Comparison of ENCODE assay signal across 8 cellular contexts in genomic region chrX:154761977-154762528, GRCh38. TPM values are rescaled to one million over a fixed set of nuclear protein-coding genes. Genes with fewer than 3 reads are reported as not detected.
DNase-seq lines count a peak whose midpoint lies in the region; ATAC-seq, FAIRE-seq and TF ChIP-seq lines count a peak whose summit lies in the region.

No MANE protein-coding gene starts in this region.

- peak overlapping the region; percentile 76 for H2AFZ ChIP-seq in GM12878 (ENCODE audit: control insufficient read depth, low read depth, low read length)

- no peaks in the 10 kb centered on the region for H3K27me3 ChIP-seq in GM12878 (replicated peaks in 1 of 2; ENCODE audit: control insufficient read depth in 2 of 2, insufficient read depth in 2 of 2, low read length in 1 of 2)

- RAD21 ChIA-PET in GM12878 (lab: Charles Lee; ENCODE audit: unreplicated experiment): interaction anchor here (1.0 to 3.5 kb wide), 6 partner anchors 13 to 391 kb away, joined by 3 to 16 read pairs (median 4); partner anchors contain the start of gene SMIM9

- TSS peak; percentile 98 for BruUV-seq in GM12878 (replicated peaks; lab: Mats Ljungman, UMichigan)

- peak overlapping the region; percentile 86 for H3K4me3 Mint-ChIP-seq in memory B cell

- CTCF ChIA-PET in GM12878 (lab: Yijun Ruan, JAX): interaction anchor here (1.0 to 3.3 kb wide), 2 partner anchors 10 to 13 kb away, joined by 3 to 24 read pairs; partner anchors contain the start of gene GAB3

- SMC1A ChIA-PET in GM12878 (lab: Charles Lee; ENCODE audit: uncharacterized antibody, unreplicated experiment): interaction anchor here (1.1 to 2.1 kb wide), 3 partner anchors 12 to 67 kb away, joined by 3 to 6 read pairs (median 4); no protein-coding TSS in a partner anchor

- intact Hi-C loops in GM12878 (cut with micrococcal nuclease; ENCODE audit: unreplicated experiment): loop anchor here (2.0 kb wide), 1 partner anchor 43 kb away; the partner anchor contains the start of gene MPP1

- no peaks in the 10 kb centered on the region for H3K9me3 Mint-ChIP-seq in memory B cell

- peak overlapping the region; percentile 72 for H3K4me2 ChIP-seq in GM12878 (ENCODE audit: control insufficient read depth, insufficient read depth)

- no peak for TF ChIP-seq EP300 in GM12878 (IDR thresholded peaks at IDR 0.05; ENCODE audit: borderline replicate concordance in 1 of 2, control insufficient read depth in 1 of 2, low read depth in 2 of 2, low read length in 2 of 2)

- peaks cover 4% of the 10 kb centered on the region for H3K36me3 Mint-ChIP-seq in memory B cell

- H3K27ac Mint-ChIP-seq in memory B cell: peak overlapping the region; percentile 86

- peak overlapping the region; percentile 74 for H3K27ac ChIP-seq in GM12878 (ENCODE audit: control insufficient read depth, insufficient read depth)

- H3K9me3 ChIP-seq in GM12878 (replicated peaks; ENCODE audit: control insufficient read depth, insufficient read depth, low read length): no peaks in the 10 kb centered on the region

- no peaks in the 10 kb centered on the region for H3K4me1 ChIP-seq in GM12878 (ENCODE audit: control insufficient read depth, insufficient read depth, low read length)

- POLR2A ChIA-PET in GM12878 (lab: Charles Lee): interaction anchor here (0.7 to 1.0 kb wide), 2 partner anchors 42 to 45 kb away, joined by 3 read pairs; no protein-coding TSS in a partner anchor

- H3K27me3 Mint-ChIP-seq in memory B cell: no peaks in the 10 kb centered on the region

- peak overlapping the region; percentile 64 for H3K9ac ChIP-seq in GM12878 (ENCODE audit: control insufficient read depth, insufficient read depth, low read length)

- no peak for TF ChIP-seq POLR2A in GM12878 (IDR thresholded peaks at IDR 0.05; ENCODE audit: low read depth, low read length)

- no peak for TF ChIP-seq CTCF in GM12878 (IDR thresholded peaks at IDR 0.05 in 2 of 3, conservative IDR thresholded peaks at IDR 0.05 in 1 of 3; ENCODE audit: control insufficient read depth in 2 of 3, extremely low read depth in 1 of 3, insufficient read depth in 1 of 3, low read depth in 3 of 3, low read length in 3 of 3)

- H3K4me3 ChIP-seq in GM12878: peak overlapping the region; percentile 18; the same call in 1 of the 2 replicates

- in situ Hi-C loops in GM12878 (cut with MboI): no loop called here

- H3K36me3 ChIP-seq in GM12878 (ENCODE audit: control insufficient read depth in 2 of 2, insufficient read depth in 2 of 2, low read length in 1 of 2): peaks cover 2 to 8% of the 10 kb centered on the region in 2 experiments; a peak in 2 of 4 replicates

- FAIRE-seq in GM12878 (lab: Jason Lieb, UNC): no peak

- H3K79me2 ChIP-seq in GM12878 (ENCODE audit: control insufficient read depth, insufficient read depth, low read length): peaks cover 31% of the 10 kb centered on the region

- no peaks in the 10 kb centered on the region for H4K20me1 ChIP-seq in GM12878 (ENCODE audit: control insufficient read depth, insufficient read depth)

- no peak for TF ChIP-seq RAD21 in GM12878 (IDR thresholded peaks at IDR 0.05; ENCODE audit: insufficient read depth, low read depth, low read length)

- DNase-seq in DMS153 treated with DMSO at 0.1 percent for 48 hours (lab: John Stamatoyannopoulos, UW; ENCODE audit: unreplicated experiment): peak; percentile 70
- peak; percentile 82 for DNase-seq in NCI-H1105 treated with DMSO at 0.1 percent for 48 hours (lab: John Stamatoyannopoulos, UW)
- DNase-seq in GM12878 (ENCODE audit: low read depth, low spot score): no peak
- DNase-seq in memory B cell (ENCODE audit: low spot score in 2 of 2): no peak
- DNase-seq in inferior parietal cortex (ENCODE audit: extremely low spot score): no peak
- no peak for DNase-seq in GF-D8 (lab: John Stamatoyannopoulos, UW)

- ATAC-seq in GM12878 (no peak), memory B cell (ENCODE audit: low read depth) (no peak), GM21390 (IDR thresholded peaks at IDR 0.05; ENCODE audit: unreplicated experiment) (no peak), HG03457 (IDR thresholded peaks at IDR 0.05; ENCODE audit: unreplicated experiment) (no peak)

- WGBS in GM12878 (ENCODE audit: insufficient coverage, insufficient replicate concordance, low lambda C conversion rate, missing lambda C conversion rate): 34% methylated on average over 10 of the region's 10 CpGs

- peaks cover 5% of the 10 kb centered on the region for H3K4me1 Mint-ChIP-seq in memory B cell

TF ChIP-seq in GM12878, 131 proteins besides CTCF, POLR2A, EP300 and RAD21 (continues in another document):
- no peak for TF ChIP-seq HDAC6 (IDR thresholded peaks at IDR 0.05; ENCODE audit: unreplicated experiment)
- TF ChIP-seq CEBPB (IDR thresholded peaks at IDR 0.05; ENCODE audit: borderline replicate concordance in 1 of 2, low read depth in 2 of 2, low read length in 2 of 2): no peak
- no peak for TF ChIP-seq SUZ12 (IDR thresholded peaks at IDR 0.05; ENCODE audit: unreplicated experiment)
- TF ChIP-seq, protein P1, sequence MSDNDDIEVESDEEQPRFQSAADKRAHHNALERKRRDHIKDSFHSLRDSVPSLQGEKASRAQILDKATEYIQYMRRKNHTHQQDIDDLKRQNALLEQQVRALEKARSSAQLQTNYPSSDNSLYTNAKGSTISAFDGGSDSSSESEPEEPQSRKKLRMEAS (IDR thresholded peaks at IDR 0.05; ENCODE audit: low read depth, low read length): no peak
- TF ChIP-seq SPI1 (IDR thresholded peaks at IDR 0.05; ENCODE audit: borderline replicate concordance, insufficient read depth, low read depth, low read length): no peak
- no peak for TF ChIP-seq ZNF24 (IDR thresholded peaks at IDR 0.05)
- TF ChIP-seq ETV6 (conservative IDR thresholded peaks at IDR 0.05 in 1 of 2, IDR thresholded peaks at IDR 0.05 in 1 of 2; ENCODE audit: borderline replicate concordance in 1 of 2, low read depth in 1 of 2): no peak
- no peak for TF ChIP-seq RB1 (IDR thresholded peaks at IDR 0.05; ENCODE audit: borderline replicate concordance)

RNA-seq across cellular contexts. Expression of gene DKC1, which starts 0.6 kb away (rescaled TPM):
- total RNA-seq in GM12878 (2013; cell fraction: nucleolus; rRNA removed): 116 and 131 TPM in 2 replicates
- 70.1 and 78.1 TPM in 2 replicates for total RNA-seq in GM12878 (2014; rRNA removed)
- 112 and 121 TPM in 2 replicates for total RNA-seq in GM12878 (2014; rRNA removed; fragmentation: Illumina TruSeq; extraction: Trizol)
- 111 TPM in 2 replicates for total RNA-seq in GM12878 (2021)
- 61.9 TPM for polyA plus RNA-seq in GM12878 (2011; ENCODE audit: low read depth)
- 102 and 112 TPM in 2 replicates for polyA plus RNA-seq in GM12878 (2011; rRNA removed)
- 59.9 and 65.0 TPM in 2 replicates for polyA plus RNA-seq in GM12878 (2011; cell fraction: cytosol; rRNA removed)
- 122 and 138 TPM in 2 replicates for polyA plus RNA-seq in GM12878 (2011; cell fraction: nucleus; rRNA removed)
- 64.3 and 69.0 TPM in 2 replicates for polyA plus RNA-seq in GM12878 (2012)
- 142 and 145 TPM in 2 replicates for polyA plus RNA-seq in GM12878 (2014; fragmentation: Illumina TruSeq; extraction: Trizol)
- 100 to 1,000 TPM; 106 to 159 TPM for polyA plus RNA-seq in GM12878 (2014; fragmentation: Nextera tagmentation; extraction: Ambion mirVana)
- 89.5 and 93.2 TPM in 2 replicates for polyA plus RNA-seq in GM12878 (2014; rRNA removed)
- polyA plus RNA-seq in GM12878 (2016; fragmentation: Nextera tagmentation; extraction: Ambion mirVana): 100 to 1,000 TPM; 135 to 136 TPM
- polyA minus RNA-seq in GM12878 (2011; rRNA and poly(A)+ RNA removed): 72.8 and 92.0 TPM in 2 replicates
- 16.8 and 40.1 TPM in 2 replicates for polyA minus RNA-seq in GM12878 (2011; cell fraction: cytosol; rRNA and poly(A)+ RNA removed)
- 51.6 and 71.2 TPM in 2 replicates for polyA minus RNA-seq in GM12878 (2011; cell fraction: nucleus; rRNA and poly(A)+ RNA removed)

RNA-seq across cellular contexts. Expression of gene GAB3, which starts 11.2 kb away (rescaled TPM):
- total RNA-seq in GM12878 (2013; cell fraction: nucleolus; rRNA removed): 3.5 and 3.7 TPM in 2 replicates
- total RNA-seq in GM12878 (2014; rRNA removed) (0.85 and 1.3 TPM in 2 replicates), GM12878 (2014; rRNA removed; fragmentation: Illumina TruSeq; extraction: Trizol) (0.88 and 0.89 TPM in 2 replicates), GM12878 (2021) (0.96 and 2.0 TPM in 2 replicates)
- 0.87 TPM for polyA plus RNA-seq in GM12878 (2011; ENCODE audit: low read depth)
- polyA plus RNA-seq in GM12878 (2011; rRNA removed) (0.14 and 0.23 TPM in 2 replicates), GM12878 (2014; fragmentation: Illumina TruSeq; extraction: Trizol) (0.93 and 1.0 TPM in 2 replicates), GM12878 (2014; fragmentation: Nextera tagmentation; extraction: Ambion mirVana) (under 1 TPM; 0.29 to 0.69 TPM), GM12878 (2014; rRNA removed) (0.66 and 1.4 TPM in 2 replicates), GM12878 (2016; fragmentation: Nextera tagmentation; extraction: Ambion mirVana) (under 1 TPM; 0.10 to 0.86 TPM)
- 0.07 and 0.10 TPM in 2 replicates for polyA plus RNA-seq in GM12878 (2011; cell fraction: cytosol; rRNA removed)
- polyA plus RNA-seq in GM12878 (2011; cell fraction: nucleus; rRNA removed): 0.48 and 0.64 TPM in 2 replicates
- 0.87 and 1.5 TPM in 2 replicates for polyA plus RNA-seq in GM12878 (2012)
- 0.15 and 0.46 TPM in 2 replicates for polyA minus RNA-seq in GM12878 (2011; rRNA and poly(A)+ RNA removed)
- polyA minus RNA-seq in GM12878 (2011; cell fraction: cytosol; rRNA and poly(A)+ RNA removed): not detected in 2 replicates
- polyA minus RNA-seq in GM12878 (2011; cell fraction: nucleus; rRNA and poly(A)+ RNA removed): 0.10 and 0.12 TPM in 2 replicates

RNA-seq across cellular contexts. Expression of gene MPP1, which starts 43.2 kb away (rescaled TPM):
- 12.0 and 14.9 TPM in 2 replicates for total RNA-seq in GM12878 (2013; cell fraction: nucleolus; rRNA removed)
- total RNA-seq in GM12878 (2014; rRNA removed) (16.9 TPM in 2 replicates), GM12878 (2014; rRNA removed; fragmentation: Illumina TruSeq; extraction: Trizol) (13.6 and 14.2 TPM in 2 replicates), GM12878 (2021) (15.7 and 19.6 TPM in 2 replicates)
- polyA plus RNA-seq in GM12878 (2011; ENCODE audit: low read depth): 10.1 TPM
- polyA plus RNA-seq in GM12878 (2011; rRNA removed) (1.9 and 2.2 TPM in 2 replicates), GM12878 (2014; fragmentation: Illumina TruSeq; extraction: Trizol) (19.8 and 20.1 TPM in 2 replicates), GM12878 (2014; fragmentation: Nextera tagmentation; extraction: Ambion mirVana) (10 to 100 TPM; 11.9 to 17.9 TPM), GM12878 (2014; rRNA removed) (16.2 and 18.2 TPM in 2 replicates), GM12878 (2016; fragmentation: Nextera tagmentation; extraction: Ambion mirVana) (10 to 100 TPM; 11.1 to 13.9 TPM)
- 2.1 and 2.3 TPM in 2 replicates for polyA plus RNA-seq in GM12878 (2011; cell fraction: cytosol; rRNA removed)
- polyA plus RNA-seq in GM12878 (2011; cell fraction: nucleus; rRNA removed): 3.0 and 4.6 TPM in 2 replicates
- polyA plus RNA-seq in GM12878 (2012): 13.0 and 13.3 TPM in 2 replicates
- 1.9 and 2.0 TPM in 2 replicates for polyA minus RNA-seq in GM12878 (2011; rRNA and poly(A)+ RNA removed)
- 4.9 TPM in 1 of 2 replicates, not detected in the other for polyA minus RNA-seq in GM12878 (2011; cell fraction: cytosol; rRNA and poly(A)+ RNA removed)
- 0.48 and 1.2 TPM in 2 replicates for polyA minus RNA-seq in GM12878 (2011; cell fraction: nucleus; rRNA and poly(A)+ RNA removed)

Comparison
In these comparisons a context has a peak if more than half of its experiments do, and no peak if none do; other contexts are left out.
1. DNase-seq: peak in DMS153 treated with DMSO at 0.1 percent for 48 hours (single experiment) and NCI-H1105 treated with DMSO at 0.1 percent for 48 hours (single experiment); none in GM12878 (single experiment), memory B cell (0 of 2), inferior parietal cortex (single experiment) and GF-D8 (single experiment).